ENCODE assay signal across 8 cellular contexts in the genomic region with DNA sequence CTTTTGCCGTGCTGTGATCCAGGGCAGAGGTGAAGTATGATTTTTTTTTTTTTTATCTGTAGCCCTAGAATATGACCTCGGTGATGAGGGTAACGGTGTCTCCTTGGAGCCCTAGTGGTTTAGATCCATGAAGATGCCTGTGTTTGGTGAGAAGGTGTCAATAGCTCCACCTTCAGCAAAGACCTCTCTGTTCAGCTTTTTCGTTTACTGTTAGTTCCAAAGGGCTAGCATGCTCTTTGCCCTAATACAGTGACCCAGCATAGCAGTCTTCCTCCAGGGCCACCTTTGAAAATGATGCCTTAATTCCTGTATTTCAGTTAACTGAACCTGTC.
DNase-seq lines count a peak whose midpoint lies in the region; TF ChIP-seq lines count a peak whose summit lies in the region.

No MANE protein-coding gene starts in this region.

- no peaks in the 10 kb centered on the region for H3K9me3 Mint-ChIP-seq in activated T-cell treated with anti-CD3 and anti-CD28 coated beads, Interleukin-2, amount 50 U/mL, for 24 hours
- H3K9me3 Mint-ChIP-seq in nephron progenitor cell, result peaks cover 6% of the 10 kb centered on the region

- H3K9me3 ChIP-seq in NT2/D1 (ENCODE audit: insufficient read depth, low read length), result no peaks in the 10 kb centered on the region
- H3K9me3 ChIP-seq in effector memory CD4-positive, alpha-beta T cell (ENCODE audit: control insufficient read depth, low read length), result no peaks in the 10 kb centered on the region

- H3K4me1 ChIP-seq in NT2/D1 (ENCODE audit: insufficient read depth, insufficient read length), result no peaks in the 10 kb centered on the region
- H3K4me1 ChIP-seq in effector memory CD4-positive, alpha-beta T cell (ENCODE audit: control insufficient read depth, insufficient read depth, low read length, poor library complexity, severe bottlenecking), result peaks cover 9% of the 10 kb centered on the region

- no peaks in the 10 kb centered on the region for H3K27me3 ChIP-seq in NT2/D1 (ENCODE audit: insufficient read depth, insufficient read length)
- H3K27me3 ChIP-seq in effector memory CD4-positive, alpha-beta T cell (replicated peaks; ENCODE audit: control insufficient read depth, insufficient read depth, low read length, poor library complexity, severe bottlenecking), result no peaks in the 10 kb centered on the region

- H3K4me1 Mint-ChIP-seq in activated T-cell treated with anti-CD3 and anti-CD28 coated beads, Interleukin-2, amount 50 U/mL, for 24 hours (ENCODE audit: low read depth), result peaks cover 40% of the 10 kb centered on the region
- peaks cover 37% of the 10 kb centered on the region for H3K4me1 Mint-ChIP-seq in nephron progenitor cell

- peak overlapping the region; percentile 99 for H3K27ac Mint-ChIP-seq in activated T-cell treated with anti-CD3 and anti-CD28 coated beads, Interleukin-2, amount 50 U/mL, for 24 hours
- H3K27ac Mint-ChIP-seq in nephron progenitor cell, result peak overlapping the region; percentile 99

- H3K27ac ChIP-seq in effector memory CD4-positive, alpha-beta T cell (ENCODE audit: insufficient read depth, low read length, poor library complexity, severe bottlenecking), result peak overlapping the region; percentile 85

- DNase-seq in activated T-cell treated with anti-CD3 and anti-CD28 coated beads, Interleukin-2, amount 50 U/mL, for 24 hours, result no peak
- no peak for DNase-seq in activated T-cell treated with anti-CD3 and anti-CD28 coated beads, Interleukin-2, amount 50 U/mL, for 1 hour
- DNase-seq in NT2/D1 (ENCODE audit: low read depth, low spot score) (no peak), nephron progenitor cell (no peak), NCI-H1694 (lab: John Stamatoyannopoulos, UW) (no peak), NCI-H2107 treated with DMSO at 0.1 percent for 48 hours (lab: John Stamatoyannopoulos, UW; ENCODE audit: unreplicated experiment) (no peak)
- no peak for DNase-seq in effector memory CD4-positive, alpha-beta T cell
- DNase-seq in activated CD4-positive, alpha-beta T cell treated with anti-CD3 and anti-CD28 coated beads for 4 hours, result no peak

- peak overlapping the region; percentile 99 for H3K4me3 Mint-ChIP-seq in activated T-cell treated with anti-CD3 and anti-CD28 coated beads, Interleukin-2, amount 50 U/mL, for 24 hours
- peak overlapping the region; percentile 99 for H3K4me3 Mint-ChIP-seq in nephron progenitor cell

- peaks cover 32% of the 10 kb centered on the region for H3K36me3 ChIP-seq in NT2/D1 (ENCODE audit: insufficient read depth, insufficient read length, low read length)
- peaks cover 4% of the 10 kb centered on the region for H3K36me3 ChIP-seq in effector memory CD4-positive, alpha-beta T cell (ENCODE audit: control insufficient read depth, insufficient read depth, low read length)

- H3K36me3 Mint-ChIP-seq in activated T-cell treated with anti-CD3 and anti-CD28 coated beads, Interleukin-2, amount 50 U/mL, for 24 hours (ENCODE audit: low read depth), result peaks cover 61% of the 10 kb centered on the region
- peaks cover 24% of the 10 kb centered on the region for H3K36me3 Mint-ChIP-seq in nephron progenitor cell (ENCODE audit: low read depth)

- H3K27me3 Mint-ChIP-seq in activated T-cell treated with anti-CD3 and anti-CD28 coated beads, Interleukin-2, amount 50 U/mL, for 24 hours, result no peaks in the 10 kb centered on the region
- no peaks in the 10 kb centered on the region for H3K27me3 Mint-ChIP-seq in nephron progenitor cell (ENCODE audit: low read depth, poor library complexity)

- H3K9ac ChIP-seq in NT2/D1 (ENCODE audit: insufficient read length, low read depth), result peak overlapping the region; percentile 98

- peak overlapping the region; percentile 97 for H3K4me3 ChIP-seq in NT2/D1 (ENCODE audit: insufficient read length, low read depth)
- peak overlapping the region; percentile 97 for H3K4me3 ChIP-seq in effector memory CD4-positive, alpha-beta T cell (ENCODE audit: insufficient read depth, low read depth, low read length, poor library complexity, severe bottlenecking)

- TF ChIP-seq CTCF in nephron progenitor cell (IDR thresholded peaks at IDR 0.05), result no peak
